13 cellular contexts compared by ENCODE assay signal in the genomic region with DNA sequence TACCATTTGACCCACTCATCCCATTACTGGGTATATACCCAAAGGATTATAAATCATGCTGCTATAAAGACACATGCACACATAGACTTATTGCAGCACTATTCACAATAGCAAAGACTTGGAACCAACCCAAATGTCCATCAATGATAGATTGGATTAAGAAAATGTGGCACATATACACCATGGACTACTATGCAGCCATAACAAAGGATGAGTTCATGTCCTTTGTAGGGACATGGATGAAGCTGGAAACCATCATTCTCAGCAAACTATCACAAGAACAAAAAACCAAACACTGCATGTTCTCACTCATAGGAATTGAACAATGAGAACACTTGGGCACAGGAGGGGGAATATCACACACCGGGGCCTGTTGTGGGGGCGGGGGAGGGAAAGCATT. TPM values are rescaled to one million over a fixed set of nuclear protein-coding genes. Genes with fewer than 3 reads are reported as not detected.
"Had no signal": no experiment of that assay in that cellular context is flagged by ENCODE, and none has a peak within 500 bp of the region (broad histone marks: within the 10 kb centered on the region; RNA-seq: fewer than 3 reads in every experiment).

No MANE protein-coding gene starts in this region.

RNA-seq across cellular contexts. Expression of gene SLC17A8, which starts 14.0 kb away (rescaled TPM):
- total RNA-seq: activated B cell treated with CpG ODN at 0.5 μM for 24 hours; activated CD4-positive, alpha-beta memory T cell treated with anti-CD3 and anti-CD28 coated beads for 36 hours; activated CD4-positive, alpha-beta memory T cell treated with anti-CD3 and anti-CD28 coated beads, Interleukin-2, amount 10 ng/mL, durations not matched to agents 7 days and 5 days; activated CD4-positive, alpha-beta T cell treated with anti-CD3 and anti-CD28 coated beads for 36 hours; activated CD4-positive, alpha-beta T cell treated with anti-CD3 and anti-CD28 coated beads, Interleukin-2, amount 10 ng/mL, durations not matched to agents 24 days and 14 days; activated CD4-positive, alpha-beta T cell treated with anti-CD3 and anti-CD28 coated beads, Interleukin-2, amount 10 ng/mL, durations not matched to agents 7 days and 5 days; activated CD8-positive, alpha-beta memory T cell treated with anti-CD3 and anti-CD28 coated beads for 36 hours; activated CD8-positive, alpha-beta memory T cell treated with anti-CD3 and anti-CD28 coated beads, Interleukin-2, amount 10 ng/mL, durations not matched to agents 7 days and 5 days; activated CD8-positive, alpha-beta T cell treated with anti-CD3 and anti-CD28 coated beads for 36 hours; activated CD8-positive, alpha-beta T cell treated with anti-CD3 and anti-CD28 coated beads, Interleukin-2, amount 10 ng/mL, durations not matched to agents 7 days and 5 days; T-helper 1 cell treated with Interleukin-12 subunit alpha and Interleukin-12 subunit beta and Interleukin-4 antibody, amounts not matched to agents 30 ng/mL and 1 ng/mL, for 36 hours; T-helper 17 cell; T-helper 2 cell treated with Interferon-gamma antibody and Interleukin-4, amounts not matched to agents 100 ng/mL and 5 ng/mL, for 36 hours had no signal
